In the genomic region with DNA sequence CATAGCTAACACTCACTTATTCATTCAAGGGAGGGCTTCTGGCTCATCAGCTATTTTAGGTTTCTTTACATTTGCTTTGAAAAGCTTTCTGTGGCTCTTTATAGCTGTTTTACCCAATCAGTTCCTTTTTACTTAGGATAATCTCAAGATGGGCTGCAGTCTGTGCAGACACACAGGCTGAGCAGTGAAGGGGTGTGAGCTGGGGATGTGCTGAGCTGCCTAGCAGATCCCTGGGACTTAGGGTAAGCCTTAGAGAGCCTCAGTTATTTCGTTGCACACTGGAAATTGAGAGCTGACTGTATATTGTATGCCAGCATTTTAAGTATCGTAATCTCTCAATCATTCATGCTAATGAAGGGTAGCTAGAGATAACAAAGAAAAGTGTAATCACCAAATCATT, we compare ENCODE assay signal across 18 cellular contexts. TPM values are rescaled to one million over a fixed set of nuclear protein-coding genes. Genes with fewer than 3 reads are reported as not detected.
DNase-seq lines count a peak whose midpoint lies in the region; ATAC-seq and TF ChIP-seq lines count a peak whose summit lies in the region.
"Had no signal": no experiment of that assay in that cellular context is flagged by ENCODE, and none has a peak within 500 bp of the region (broad histone marks: within the 10 kb centered on the region; RNA-seq: fewer than 3 reads in every experiment).

No MANE protein-coding gene starts in this region.

- H3K4me2 ChIP-seq in GM23338 = no peak overlapping the region
- H3K4me2 ChIP-seq in smooth muscle cell = peak overlapping the region; percentile 4
- H3K4me2 ChIP-seq: A549 had no signal

- no peaks in the 10 kb centered on the region for H3K27me3 ChIP-seq in GM23338 (ENCODE audit: insufficient read depth)
- H3K27me3 ChIP-seq in WERI-Rb-1 (ENCODE audit: insufficient read depth, low read depth, severe bottlenecking) = no peaks in the 10 kb centered on the region
- H3K27me3 ChIP-seq in smooth muscle cell (ENCODE audit: low read depth) = no peaks in the 10 kb centered on the region
- no peaks in the 10 kb centered on the region for H3K27me3 ChIP-seq in uterus

- H3K4me3 ChIP-seq in GM23338 (no peak overlapping the region), WERI-Rb-1 (ENCODE audit: low read depth, low read length) (no peak overlapping the region), smooth muscle cell (no peak overlapping the region), uterus (no peak overlapping the region)
- H3K4me3 ChIP-seq: A549 had no signal

- H3K27me3 Mint-ChIP-seq in activated CD8-positive, alpha-beta memory T cell treated with anti-CD3 and anti-CD28 coated beads, Interleukin-2, amount 10 ng/mL, durations not matched to agents 7 days and 5 days = no peaks in the 10 kb centered on the region
- no peaks in the 10 kb centered on the region for H3K27me3 Mint-ChIP-seq in GM23338 (ENCODE audit: insufficient read depth, low read depth, poor library complexity)
- H3K27me3 Mint-ChIP-seq: CD4-positive, CD25-positive, alpha-beta regulatory T cell had no signal

- no peaks in the 10 kb centered on the region for H3K9me3 Mint-ChIP-seq in activated CD8-positive, alpha-beta memory T cell treated with anti-CD3 and anti-CD28 coated beads, Interleukin-2, amount 10 ng/mL, durations not matched to agents 7 days and 5 days (ENCODE audit: low read depth)
- H3K9me3 Mint-ChIP-seq in GM23338 = no peaks in the 10 kb centered on the region
- H3K9me3 Mint-ChIP-seq: CD4-positive, CD25-positive, alpha-beta regulatory T cell; CD8-positive, alpha-beta memory T cell; H9 had no signal

- no peak overlapping the region for H3K9ac ChIP-seq in smooth muscle cell (ENCODE audit: low read depth)

- intact Hi-C loops in uterus (cut with DNase I; ENCODE audit: low total_unique reads) = loop anchor here (5.0 kb wide), 1 partner anchor 310 kb away; the partner anchor contains the start of gene PITPNC1

- no peaks in the 10 kb centered on the region for H3K9me2 ChIP-seq in GM23338 (ENCODE audit: insufficient read depth)

- TF ChIP-seq POLR2A in uterus (IDR thresholded peaks at IDR 0.05) = no peak

- no peaks in the 10 kb centered on the region for H3K79me2 ChIP-seq in GM23338 (replicated peaks; ENCODE audit: insufficient read depth)
- no peaks in the 10 kb centered on the region for H3K79me2 ChIP-seq in smooth muscle cell (ENCODE audit: low read depth)

- H4K20me1 ChIP-seq in GM23338 (replicated peaks; ENCODE audit: insufficient read depth) (no peaks in the 10 kb centered on the region), smooth muscle cell (ENCODE audit: low read depth) (no peaks in the 10 kb centered on the region)

- CTCF ChIA-PET in activated CD8-positive, alpha-beta memory T cell treated with anti-CD3 and anti-CD28 coated beads, Interleukin-2, amount 10 ng/mL, durations not matched to agents 7 days and 5 days (lab: Charles Lee) = interaction anchor here (0.7 to 3.5 kb wide), 5 partner anchors 9 to 312 kb away, joined by 3 to 35 read pairs (median 12); partner anchors contain the start of gene PITPNC1

- 55% methylated on average over 2 of the region's 2 CpGs for WGBS in smooth muscle cell (ENCODE audit: low lambda C conversion rate)

- H3K9me3 ChIP-seq in WERI-Rb-1 (ENCODE audit: severe bottlenecking) = no peaks in the 10 kb centered on the region
- H3K9me3 ChIP-seq in smooth muscle cell (replicated peaks; ENCODE audit: low read depth) = no peaks in the 10 kb centered on the region
- H3K9me3 ChIP-seq in uterus = no peaks in the 10 kb centered on the region
- H3K9me3 ChIP-seq: A549 had no signal

- H3K27ac ChIP-seq in GM23338 (ENCODE audit: low read depth) (peak overlapping the region; percentile 65; the same call in 1 of the 2 replicates), WERI-Rb-1 (peak overlapping the region; percentile 84), smooth muscle cell (ENCODE audit: low read depth) (no peak overlapping the region), uterus (no peak overlapping the region)
- H3K27ac ChIP-seq: 22Rv1, A549 had no signal

- no peaks in the 10 kb centered on the region for H3K36me3 ChIP-seq in GM23338 (ENCODE audit: insufficient read depth)
- H3K36me3 ChIP-seq in WERI-Rb-1 = no peaks in the 10 kb centered on the region
- no peaks in the 10 kb centered on the region for H3K36me3 ChIP-seq in smooth muscle cell (ENCODE audit: low read depth)
- no peaks in the 10 kb centered on the region for H3K36me3 ChIP-seq in uterus

- H3K4me1 ChIP-seq in GM23338 (ENCODE audit: insufficient read depth) = peaks cover 4% of the 10 kb centered on the region
- no peaks in the 10 kb centered on the region for H3K4me1 ChIP-seq in smooth muscle cell (ENCODE audit: low read depth)
- H3K4me1 ChIP-seq in uterus = no peaks in the 10 kb centered on the region
- H3K4me1 ChIP-seq: A549 had no signal

- TF ChIP-seq CTCF in GM23338 (conservative IDR thresholded peaks at IDR 0.05; ENCODE audit: low read depth in 2 of 2) = no peak
- no peak for TF ChIP-seq CTCF in WERI-Rb-1 (IDR thresholded peaks at IDR 0.05; ENCODE audit: low read depth, low read length)
- no peak for TF ChIP-seq CTCF in smooth muscle cell (IDR thresholded peaks at IDR 0.05; ENCODE audit: borderline replicate concordance, insufficient read depth, poor library complexity, severe bottlenecking)
- no peak for TF ChIP-seq CTCF in uterus (IDR thresholded peaks at IDR 0.05)

- H3K36me3 Mint-ChIP-seq in activated CD8-positive, alpha-beta memory T cell treated with anti-CD3 and anti-CD28 coated beads, Interleukin-2, amount 10 ng/mL, durations not matched to agents 7 days and 5 days = peaks cover 2% of the 10 kb centered on the region
- 0 out of 3 replicates have a peak, but pooled peaks cover 2% of the 10 kb centered on the region for H3K36me3 Mint-ChIP-seq in GM23338 (ENCODE audit: low read depth)

- no peak for ATAC-seq in activated CD8-positive, alpha-beta memory T cell treated with anti-CD3 and anti-CD28 coated beads, Interleukin-2, amount 10 ng/mL, durations not matched to agents 7 days and 5 days
- peak; percentile 24; the same call in 1 of the 3 replicates for ATAC-seq in GM23338
- no peak for ATAC-seq in HG02798 (IDR thresholded peaks at IDR 0.05; ENCODE audit: poor library complexity, unreplicated experiment)

- H3F3A ChIP-seq in GM23338 (replicated peaks; ENCODE audit: low read depth) = peaks cover 2% of the 10 kb centered on the region; the same call in 1 of the 2 replicates
- no peaks in the 10 kb centered on the region for H3F3A ChIP-seq in smooth muscle cell (ENCODE audit: low read depth)

- DNase-seq in activated CD8-positive, alpha-beta memory T cell treated with anti-CD3 and anti-CD28 coated beads, Interleukin-2, amount 50 U/mL, for 48 hours = peak; percentile 10
- DNase-seq in activated CD8-positive, alpha-beta memory T cell treated with anti-CD3 and anti-CD28 coated beads, Interleukin-2, amount 10 ng/mL, durations not matched to agents 7 days and 5 days = no peak
- no peak for DNase-seq in GM23338 (ENCODE audit: low spot score)
- DNase-seq in WERI-Rb-1 = peak; percentile 89
- DNase-seq in smooth muscle cell (lab: John Stamatoyannopoulos, UW; ENCODE audit: unreplicated experiment) = no peak
- DNase-seq in uterus = no peak
- no peak for DNase-seq in NCI-H1105 (lab: John Stamatoyannopoulos, UW)
- DNase-seq: AML-193; CD4-positive, CD25-positive, alpha-beta regulatory T cell; CD8-positive, alpha-beta memory T cell; COR-L47; DMS153; DMS79; GF-D8; H9 had no signal

- H3K4me1 Mint-ChIP-seq in activated CD8-positive, alpha-beta memory T cell treated with anti-CD3 and anti-CD28 coated beads, Interleukin-2, amount 10 ng/mL, durations not matched to agents 7 days and 5 days = peaks cover 4% of the 10 kb centered on the region
- peaks cover 12% of the 10 kb centered on the region for H3K4me1 Mint-ChIP-seq in GM23338

- H3K27ac Mint-ChIP-seq in activated CD8-positive, alpha-beta memory T cell treated with anti-CD3 and anti-CD28 coated beads, Interleukin-2, amount 10 ng/mL, durations not matched to agents 7 days and 5 days = no peak overlapping the region
- H3K27ac Mint-ChIP-seq in GM23338 = no peak overlapping the region

- H3K4me3 Mint-ChIP-seq in activated CD8-positive, alpha-beta memory T cell treated with anti-CD3 and anti-CD28 coated beads, Interleukin-2, amount 10 ng/mL, durations not matched to agents 7 days and 5 days = no peak overlapping the region
- H3K4me3 Mint-ChIP-seq in GM23338 = no peak overlapping the region
- H3K4me3 Mint-ChIP-seq: CD4-positive, CD25-positive, alpha-beta regulatory T cell; CD8-positive, alpha-beta memory T cell; H9 had no signal

- no peak overlapping the region for H2AFZ ChIP-seq in GM23338
- no peak overlapping the region for H2AFZ ChIP-seq in smooth muscle cell (ENCODE audit: low read depth)

TF ChIP-seq in GM23338, 12 proteins besides CTCF, POLR2A, EP300 and RAD21 (continues in another document):
- no peak for TF ChIP-seq NANOG (IDR thresholded peaks at IDR 0.05; ENCODE audit: borderline replicate concordance)

RNA-seq across cellular contexts. Expression of gene NOL11, which starts 30.2 kb away (rescaled TPM):
- total RNA-seq in activated CD8-positive, alpha-beta memory T cell treated with anti-CD3 and anti-CD28 coated beads, Interleukin-2, amount 10 ng/mL, durations not matched to agents 7 days and 5 days = 10 to 100 TPM; 46.8 to 64.7 TPM
- 108 and 116 TPM in 2 replicates for total RNA-seq in GM23338 (2014; rRNA removed; shearing (Covaris generic))
- polyA plus RNA-seq in GM23338 (2016; fragmentation: Nextera tagmentation; extraction: Ambion mirVana) (130 and 132 TPM in 2 replicates), smooth muscle cell (20.7 and 28.0 TPM in 2 replicates)
- total RNA-seq in smooth muscle cell (44.3 and 50.1 TPM in 2 replicates), uterus (10 to 100 TPM; 31.8 to 68.7 (median 43.4) TPM)

Comparison
In these comparisons a context has a peak if more than half of its experiments do, and no peak if none do; other contexts are left out.
1. DNase-seq: peak in activated CD8-positive, alpha-beta memory T cell treated with anti-CD3 and anti-CD28 coated beads, Interleukin-2, amount 50 U/mL, for 48 hours (single experiment) and WERI-Rb-1 (single experiment); none in activated CD8-positive, alpha-beta memory T cell treated with anti-CD3 and anti-CD28 coated beads, Interleukin-2, amount 10 ng/mL, durations not matched to agents 7 days and 5 days (single experiment), GM23338 (single experiment), smooth muscle cell (single experiment), uterus (0 of 2) and NCI-H1105 (single experiment).
2. H3K27ac ChIP-seq: peak in GM23338 (single experiment) and WERI-Rb-1 (single experiment); none in smooth muscle cell (single experiment) and uterus (0 of 2).